Comparison of ENCODE assay signal across 9 cellular contexts in genomic region chr6:135128268-135128914, GRCh38. TPM values are rescaled to one million over a fixed set of nuclear protein-coding genes. Genes with fewer than 3 reads are reported as not detected.
DNase-seq lines count a peak whose midpoint lies in the region; ATAC-seq and TF ChIP-seq lines count a peak whose summit lies in the region.
"Had no signal": no experiment of that assay in that cellular context is flagged by ENCODE, and none has a peak within 500 bp of the region (broad histone marks: within the 10 kb centered on the region; RNA-seq: fewer than 3 reads in every experiment).

No MANE protein-coding gene starts in this region.

- TF ChIP-seq CTCF in HFFc6 (IDR thresholded peaks at IDR 0.05), result no peak
- TF ChIP-seq CTCF in BE2C (IDR thresholded peaks at IDR 0.05; ENCODE audit: low read depth, low read length), result no peak

- H3K36me3 ChIP-seq in BE2C, result no peaks in the 10 kb centered on the region
- H3K36me3 ChIP-seq: heart right ventricle had no signal

- peaks cover 32% of the 10 kb centered on the region for H3K27me3 Mint-ChIP-seq in HFFc6 (ENCODE audit: insufficient read depth)

- no peaks in the 10 kb centered on the region for H3K27me3 ChIP-seq in BE2C

- H3K27ac Mint-ChIP-seq in HFFc6, result no peak overlapping the region

- ATAC-seq in GM19452 (IDR thresholded peaks at IDR 0.05; ENCODE audit: unreplicated experiment), result peak; percentile 95
- ATAC-seq in HG03442 (IDR thresholded peaks at IDR 0.05; ENCODE audit: unreplicated experiment), result peak; percentile 85
- no peak for ATAC-seq in esophagus mucosa

- H3K9me3 Mint-ChIP-seq in HFFc6, result no peaks in the 10 kb centered on the region

- H3K4me3 Mint-ChIP-seq in HFFc6, result no peak overlapping the region

- peak; percentile 38 for DNase-seq in activated T-cell treated with anti-CD3 and anti-CD28 coated beads for 4 hours
- peak; percentile 25 to 64 for DNase-seq in stimulated activated CD4-positive, alpha-beta T cell treated with anti-CD3 and anti-CD28 coated beads, Interleukin-4, amount 100 ng/mL, for 4 hours
- no peak for DNase-seq in NCI-H146 treated with DMSO at 0.1 percent for 48 hours (lab: John Stamatoyannopoulos, UW; ENCODE audit: unreplicated experiment)
- no peak for DNase-seq in HFFc6
- DNase-seq in BE2C, result no peak
- DNase-seq: heart right ventricle had no signal

- no peaks in the 10 kb centered on the region for H3K4me1 ChIP-seq in BE2C

- no peak overlapping the region for H3K4me3 ChIP-seq in BE2C (ENCODE audit: low read depth, low read length)
- H3K4me3 ChIP-seq: heart right ventricle had no signal

- H3K4me1 Mint-ChIP-seq in HFFc6 (ENCODE audit: low read depth), result no peaks in the 10 kb centered on the region

- H3K9me3 ChIP-seq in BE2C, result no peaks in the 10 kb centered on the region
- H3K9me3 ChIP-seq: heart right ventricle had no signal

- no peaks in the 10 kb centered on the region for H3K36me3 Mint-ChIP-seq in HFFc6 (ENCODE audit: low read depth)

RNA-seq across cellular contexts. Expression of gene MYB, which starts 52.7 kb away (rescaled TPM):
- 1.3 TPM for total RNA-seq in esophagus mucosa
- total RNA-seq in HFFc6 (2021; fragmentation: NEBNext Ultra II Directional; extraction: Animal tissue kit (Norgen Biotek cat#: 25700)), result under 1 TPM; 0.17 to 0.35 (median 0.19) TPM
- polyA plus RNA-seq in BE2C (2012; ENCODE audit: insufficient read depth, insufficient read length, low read depth), result 1.2 TPM

Comparison
In these comparisons a context has a peak if more than half of its experiments do, and no peak if none do; other contexts are left out.
1. DNase-seq: peak in activated T-cell treated with anti-CD3 and anti-CD28 coated beads for 4 hours (single experiment) and stimulated activated CD4-positive, alpha-beta T cell treated with anti-CD3 and anti-CD28 coated beads, Interleukin-4, amount 100 ng/mL, for 4 hours (2 of 2); none in NCI-H146 treated with DMSO at 0.1 percent for 48 hours (single experiment), HFFc6 (single experiment) and BE2C (single experiment).